In the genomic region with DNA sequence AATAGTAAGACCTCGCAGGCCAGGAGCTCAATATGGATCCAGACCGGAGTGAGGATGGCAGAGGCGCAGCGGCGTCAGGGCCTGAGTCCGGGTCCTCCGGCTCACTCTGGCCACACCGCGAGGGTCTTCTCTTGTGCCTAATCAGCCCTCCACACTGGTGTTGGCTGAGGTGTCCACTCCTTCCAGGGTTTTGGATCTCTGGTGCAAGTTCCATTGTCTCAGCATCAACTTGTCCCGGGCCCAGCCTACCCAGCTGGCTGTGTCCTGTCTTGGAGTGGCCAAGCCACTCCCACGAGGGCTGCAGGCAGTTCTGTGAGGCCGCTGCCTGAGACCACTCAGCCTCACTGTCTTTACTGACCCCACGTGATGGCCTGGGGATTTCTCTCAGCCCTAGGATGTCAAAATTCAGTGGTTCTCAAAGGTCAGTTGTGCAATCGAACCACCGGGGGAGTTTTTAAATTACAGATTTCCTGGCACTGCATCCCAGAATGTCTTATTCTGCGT, we compare ENCODE assay signal across 26 cellular contexts. TPM values are rescaled to one million over a fixed set of nuclear protein-coding genes. Genes with fewer than 3 reads are reported as not detected.
DNase-seq lines count a peak whose midpoint lies in the region; ATAC-seq and TF ChIP-seq lines count a peak whose summit lies in the region.
"Had no signal": no experiment of that assay in that cellular context is flagged by ENCODE, and none has a peak within 500 bp of the region (broad histone marks: within the 10 kb centered on the region; RNA-seq: fewer than 3 reads in every experiment).

No MANE protein-coding gene starts in this region.

- DNase-seq in Right ventricle myocardium inferior (ENCODE audit: missing footprints) (no peak), right atrium auricular region (ENCODE audit: low spot score) (no peak), body of pancreas (peak in 2 of 4 donors; percentile 10 to 22), right cardiac atrium (peak in 2 of 3 donors; percentile 65 to 71), stromal cell of bone marrow (ENCODE audit: low read depth) (peak; percentile 33), NCI-H1105 (lab: John Stamatoyannopoulos, UW) (no peak), sigmoid colon (no peak)
- no peak for DNase-seq in activated T-helper 2 cell treated with anti-CD3 and anti-CD28 coated beads, Interferon-gamma antibody, Interleukin-2, Interleukin-4, amounts not matched to agents 10 μg/mL and 5 μg/mL and 100 μg/mL, durations not matched to agents 14 hours and 24 hours and 36 hours (ENCODE audit: low spot score)
- DNase-seq: 8988T; activated naive CD4-positive, alpha-beta T cell treated with anti-CD3 and anti-CD28 coated beads, Interleukin-2, amount 50 U/mL, for 16 hours; activated T-cell treated with anti-CD3 and anti-CD28 coated beads for 4 hours; C1 segment of cervical spinal cord; dermis blood vessel endothelial cell; DMS153; glutamatergic neuron; HFFc6; NCI-H226; NK-92 treated with Interleukin-12 subunit alpha and Interleukin-12 subunit beta, amount 100 ng/mL, for 24 hours; SHP77; stimulated activated naive B cell treated with anti-CD40 and anti-IgM and Interleukin-4, amounts not matched to agents 10 μg/mL and 1 μg/mL and 100 μg/mL, for 72 hours; T-helper 1 cell had no signal

- no peaks in the 10 kb centered on the region for H3K36me3 ChIP-seq in right atrium auricular region
- H3K36me3 ChIP-seq in body of pancreas (replicated peaks in 1 of 2; ENCODE audit: insufficient read depth in 1 of 2, low read depth in 2 of 2): no peaks in the 10 kb centered on the region
- no peaks in the 10 kb centered on the region for H3K36me3 ChIP-seq in sigmoid colon
- H3K36me3 ChIP-seq: prostate gland, tibial artery had no signal

- no peak overlapping the region for H3K4me3 ChIP-seq in right atrium auricular region
- no peak overlapping the region for H3K4me3 ChIP-seq in body of pancreas
- no peak overlapping the region for H3K4me3 ChIP-seq in right cardiac atrium (ENCODE audit: low read length)
- no peak overlapping the region for H3K4me3 ChIP-seq in sigmoid colon
- H3K4me3 ChIP-seq: prostate gland, tibial artery had no signal

- ATAC-seq in Right ventricle myocardium inferior (peak; percentile 87), body of pancreas (peak; percentile 42), right cardiac atrium (peak; percentile 83 to 84)
- ATAC-seq: stimulated activated naive B cell treated with anti-CD40 and anti-IgM and Interleukin-4, amounts not matched to agents 10 μg/mL and 1 μg/mL and 100 μg/mL, for 72 hours had no signal

- H3K27me3 Mint-ChIP-seq in activated T-helper 2 cell treated with anti-CD3 and anti-CD28 coated beads, Interferon-gamma antibody, Interleukin-2, Interleukin-4, amounts not matched to agents 10 μg/mL and 5 μg/mL and 100 μg/mL, durations not matched to agents 14 hours and 24 hours and 36 hours (ENCODE audit: low read depth): no peaks in the 10 kb centered on the region
- H3K27me3 Mint-ChIP-seq: natural killer cell treated with Interleukin-12 subunit alpha and Interleukin-12 subunit beta and Interleukin-15 and Interleukin-18, amount 100 ng/mL, for 72 hours; stimulated activated naive B cell treated with anti-CD40 and anti-IgM and Interleukin-4, amounts not matched to agents 10 μg/mL and 1 μg/mL and 100 μg/mL, for 72 hours had no signal

- H3K4me1 ChIP-seq in right atrium auricular region (no peaks in the 10 kb centered on the region), body of pancreas (no peaks in the 10 kb centered on the region), right cardiac atrium (ENCODE audit: control insufficient read depth, insufficient read depth, low read length) (no peaks in the 10 kb centered on the region), sigmoid colon (no peaks in the 10 kb centered on the region)
- H3K4me1 ChIP-seq: prostate gland, tibial artery had no signal

- H3K27me3 ChIP-seq in right atrium auricular region (no peaks in the 10 kb centered on the region), body of pancreas (no peaks in the 10 kb centered on the region), right cardiac atrium (ENCODE audit: control insufficient read depth, insufficient read depth) (no peaks in the 10 kb centered on the region), sigmoid colon (no peaks in the 10 kb centered on the region)
- H3K27me3 ChIP-seq: tibial artery had no signal

- intact Hi-C loops in Right ventricle myocardium inferior (cut with DNase I): no loop called here
- intact Hi-C loops in body of pancreas (cut with DNase I): no loop called here
- intact Hi-C loops in right cardiac atrium (cut with DNase I): no loop called here
- intact Hi-C loops in activated T-helper 2 cell treated with anti-CD3 and anti-CD28 coated beads, Interferon-gamma antibody, Interleukin-2, Interleukin-4, amounts not matched to agents 10 μg/mL and 5 μg/mL and 100 μg/mL, durations not matched to agents 14 hours and 24 hours and 36 hours (cut with micrococcal nuclease): no loop called here
- intact Hi-C loops in sigmoid colon (cut with DNase I): no loop called here

- H3K4me3 Mint-ChIP-seq in activated T-helper 2 cell treated with anti-CD3 and anti-CD28 coated beads, Interferon-gamma antibody, Interleukin-2, Interleukin-4, amounts not matched to agents 10 μg/mL and 5 μg/mL and 100 μg/mL, durations not matched to agents 14 hours and 24 hours and 36 hours (ENCODE audit: low read depth): no peak overlapping the region
- H3K4me3 Mint-ChIP-seq: brain; HFFc6; natural killer cell treated with Interleukin-12 subunit alpha and Interleukin-12 subunit beta and Interleukin-15 and Interleukin-18, amount 100 ng/mL, for 72 hours; stimulated activated naive B cell treated with anti-CD40 and anti-IgM and Interleukin-4, amounts not matched to agents 10 μg/mL and 1 μg/mL and 100 μg/mL, for 72 hours had no signal

- TF ChIP-seq CTCF in right atrium auricular region (IDR thresholded peaks at IDR 0.05) (no peak), body of pancreas (IDR thresholded peaks at IDR 0.05) (no peak), sigmoid colon (IDR thresholded peaks at IDR 0.05) (no peak)

- WGBS in body of pancreas, 2 donors: 72 to 88% methylated on average over 5 to 16 of the region's 16 CpGs
- WGBS in right cardiac atrium: 76% methylated on average over 16 of the region's 16 CpGs
- 84 to 88% methylated on average over 16 of the region's 16 CpGs for WGBS in sigmoid colon, 2 donors

- H3K9me3 ChIP-seq in right atrium auricular region (no peaks in the 10 kb centered on the region), body of pancreas (no peaks in the 10 kb centered on the region), right cardiac atrium (ENCODE audit: control insufficient read depth, low read length) (no peaks in the 10 kb centered on the region), sigmoid colon (no peaks in the 10 kb centered on the region)
- H3K9me3 ChIP-seq: prostate gland, tibial artery had no signal

- H3K4me1 Mint-ChIP-seq in activated T-helper 2 cell treated with anti-CD3 and anti-CD28 coated beads, Interferon-gamma antibody, Interleukin-2, Interleukin-4, amounts not matched to agents 10 μg/mL and 5 μg/mL and 100 μg/mL, durations not matched to agents 14 hours and 24 hours and 36 hours (ENCODE audit: low read depth): no peaks in the 10 kb centered on the region
- H3K4me1 Mint-ChIP-seq: stimulated activated naive B cell treated with anti-CD40 and anti-IgM and Interleukin-4, amounts not matched to agents 10 μg/mL and 1 μg/mL and 100 μg/mL, for 72 hours had no signal

- no peak for TF ChIP-seq EP300 in sigmoid colon (IDR thresholded peaks at IDR 0.05)

- H3K27ac Mint-ChIP-seq in activated T-helper 2 cell treated with anti-CD3 and anti-CD28 coated beads, Interferon-gamma antibody, Interleukin-2, Interleukin-4, amounts not matched to agents 10 μg/mL and 5 μg/mL and 100 μg/mL, durations not matched to agents 14 hours and 24 hours and 36 hours: no peak overlapping the region
- H3K27ac Mint-ChIP-seq: HFFc6; natural killer cell treated with Interleukin-12 subunit alpha and Interleukin-12 subunit beta and Interleukin-15 and Interleukin-18, amount 100 ng/mL, for 72 hours; stimulated activated naive B cell treated with anti-CD40 and anti-IgM and Interleukin-4, amounts not matched to agents 10 μg/mL and 1 μg/mL and 100 μg/mL, for 72 hours had no signal

- no peaks in the 10 kb centered on the region for H3K36me3 Mint-ChIP-seq in activated T-helper 2 cell treated with anti-CD3 and anti-CD28 coated beads, Interferon-gamma antibody, Interleukin-2, Interleukin-4, amounts not matched to agents 10 μg/mL and 5 μg/mL and 100 μg/mL, durations not matched to agents 14 hours and 24 hours and 36 hours (ENCODE audit: low read depth)
- H3K36me3 Mint-ChIP-seq: brain; natural killer cell treated with Interleukin-12 subunit alpha and Interleukin-12 subunit beta and Interleukin-15 and Interleukin-18, amount 100 ng/mL, for 72 hours; stimulated activated naive B cell treated with anti-CD40 and anti-IgM and Interleukin-4, amounts not matched to agents 10 μg/mL and 1 μg/mL and 100 μg/mL, for 72 hours had no signal

- no peak for TF ChIP-seq POLR2A in body of pancreas (IDR thresholded peaks at IDR 0.05)
- no peak for TF ChIP-seq POLR2A in sigmoid colon (IDR thresholded peaks at IDR 0.05)

- no peaks in the 10 kb centered on the region for H3K9me3 Mint-ChIP-seq in activated T-helper 2 cell treated with anti-CD3 and anti-CD28 coated beads, Interferon-gamma antibody, Interleukin-2, Interleukin-4, amounts not matched to agents 10 μg/mL and 5 μg/mL and 100 μg/mL, durations not matched to agents 14 hours and 24 hours and 36 hours
- H3K9me3 Mint-ChIP-seq: HFFc6; natural killer cell treated with Interleukin-12 subunit alpha and Interleukin-12 subunit beta and Interleukin-15 and Interleukin-18, amount 100 ng/mL, for 72 hours; stimulated activated naive B cell treated with anti-CD40 and anti-IgM and Interleukin-4, amounts not matched to agents 10 μg/mL and 1 μg/mL and 100 μg/mL, for 72 hours had no signal

- no peak overlapping the region for H3K27ac ChIP-seq in right atrium auricular region
- H3K27ac ChIP-seq in body of pancreas: no peak overlapping the region
- H3K27ac ChIP-seq in right cardiac atrium (ENCODE audit: low read length): no peak overlapping the region
- no peak overlapping the region for H3K27ac ChIP-seq in sigmoid colon
- H3K27ac ChIP-seq: epithelial cell of prostate, prostate gland, tibial artery had no signal

RNA-seq across cellular contexts. Expression of a gene that starts 12.6 kb away (rescaled TPM):
- total RNA-seq in Right ventricle myocardium inferior: not detected
- not detected for total RNA-seq in right atrium auricular region
- not detected for total RNA-seq in body of pancreas
- total RNA-seq in right cardiac atrium: not detected
- polyA plus RNA-seq in right cardiac atrium: not detected
- not detected in 2 replicates for total RNA-seq in activated T-helper 2 cell treated with anti-CD3 and anti-CD28 coated beads, Interferon-gamma antibody, Interleukin-2, Interleukin-4, amounts not matched to agents 10 μg/mL and 5 μg/mL and 100 μg/mL, durations not matched to agents 14 hours and 24 hours and 36 hours
- not detected for total RNA-seq in sigmoid colon
- polyA plus RNA-seq in sigmoid colon: under 1 TPM in 1 of 3 donors, not detected in 2; 0.60 TPM
- total RNA-seq: dermis blood vessel endothelial cell; HFFc6; natural killer cell treated with Interleukin-12 subunit alpha and Interleukin-12 subunit beta and Interleukin-15 and Interleukin-18, amount 100 ng/mL, for 72 hours had no signal

RNA-seq across cellular contexts. Expression of a gene that starts 24.7 kb away (rescaled TPM):
- total RNA-seq in Right ventricle myocardium inferior (2.0 TPM), right atrium auricular region (under 1 TPM; 0.47 to 0.48 TPM), body of pancreas (10 to 100 TPM; 13.2 to 29.0 TPM), right cardiac atrium (under 1 TPM; 0.17 to 0.95 (median 0.50) TPM), sigmoid colon (1 to 10 TPM; 1.4 to 1.7 (median 1.5) TPM)
- polyA plus RNA-seq in right cardiac atrium (0.38 TPM), sigmoid colon (10 to 100 TPM in 1 of 3 donors, 1 to 10 TPM in 1, under 1 TPM in 1; 0.46 to 10.7 (median 3.6) TPM)
- 1.1 and 1.2 TPM in 2 replicates for total RNA-seq in activated T-helper 2 cell treated with anti-CD3 and anti-CD28 coated beads, Interferon-gamma antibody, Interleukin-2, Interleukin-4, amounts not matched to agents 10 μg/mL and 5 μg/mL and 100 μg/mL, durations not matched to agents 14 hours and 24 hours and 36 hours

Comparison
In these comparisons a context has a peak if more than half of its experiments do, and no peak if none do; other contexts are left out.
1. DNase-seq: peak in right cardiac atrium (2 of 3) and stromal cell of bone marrow (single experiment); none in Right ventricle myocardium inferior (single experiment), right atrium auricular region (single experiment), NCI-H1105 (single experiment), activated T-helper 2 cell treated with anti-CD3 and anti-CD28 coated beads, Interferon-gamma antibody, Interleukin-2, Interleukin-4, amounts not matched to agents 10 μg/mL and 5 μg/mL and 100 μg/mL, durations not matched to agents 14 hours and 24 hours and 36 hours (single experiment) and sigmoid colon (single experiment).
2. Peak in every context shown above with its lines, with median percentiles within 50 percentile points of each other: ATAC-seq.